8 cellular contexts compared by ENCODE assay signal in genomic region chr7:87345166-87345927, GRCh38. TPM values are rescaled to one million over a fixed set of nuclear protein-coding genes. Genes with fewer than 3 reads are reported as not detected.
DNase-seq lines count a peak whose midpoint lies in the region; ATAC-seq, FAIRE-seq and TF ChIP-seq lines count a peak whose summit lies in the region.

A gene with protein sequence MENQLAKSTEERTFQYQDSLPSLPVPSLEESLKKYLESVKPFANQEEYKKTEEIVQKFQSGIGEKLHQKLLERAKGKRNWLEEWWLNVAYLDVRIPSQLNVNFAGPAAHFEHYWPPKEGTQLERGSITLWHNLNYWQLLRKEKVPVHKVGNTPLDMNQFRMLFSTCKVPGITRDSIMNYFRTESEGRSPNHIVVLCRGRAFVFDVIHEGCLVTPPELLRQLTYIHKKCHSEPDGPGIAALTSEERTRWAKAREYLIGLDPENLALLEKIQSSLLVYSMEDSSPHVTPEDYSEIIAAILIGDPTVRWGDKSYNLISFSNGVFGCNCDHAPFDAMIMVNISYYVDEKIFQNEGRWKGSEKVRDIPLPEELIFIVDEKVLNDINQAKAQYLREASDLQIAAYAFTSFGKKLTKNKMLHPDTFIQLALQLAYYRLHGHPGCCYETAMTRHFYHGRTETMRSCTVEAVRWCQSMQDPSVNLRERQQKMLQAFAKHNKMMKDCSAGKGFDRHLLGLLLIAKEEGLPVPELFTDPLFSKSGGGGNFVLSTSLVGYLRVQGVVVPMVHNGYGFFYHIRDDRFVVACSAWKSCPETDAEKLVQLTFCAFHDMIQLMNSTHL (plus strand): TSS chr7:87345664. CDS start chr7:87349069, 3,405 bp downstream.

- H3K9me3 ChIP-seq in heart right ventricle = no peaks in the 10 kb centered on the region

- H3K4me3 Mint-ChIP-seq in type B pancreatic cell = peak within 1 kb of the TSS; percentile 97

- peak within 1 kb of the TSS; percentile 58 to 89 (median 82) for H3K27ac ChIP-seq in heart right ventricle

- peaks cover 0 to 43% (median 15%) of the 10 kb centered on the region in 9 donors for H3K36me3 ChIP-seq in heart right ventricle

- intact Hi-C loops in heart right ventricle (cut with DNase I) (loop anchor here in 2 of 10 donors (1.0 to 10.0 kb wide), 2 partner anchors 193 to 529 kb away; partner anchors contain the start of genes DBF4 (in 2 of the 2), SLC25A40 (in 2 of the 2) and DMTF1 (in 1 of the 2)), posterior cingulate gyrus (cut with DNase I) (loop anchor here (5.0 to 10.0 kb wide), 3 partner anchors 131 to 532 kb away; partner anchors contain the start of genes DBF4, DMTF1, SLC25A40 and TMEM243)

- no peaks in the 10 kb centered on the region for H3K27me3 Mint-ChIP-seq in type B pancreatic cell

- TF ChIP-seq CTCF in heart right ventricle (IDR thresholded peaks at IDR 0.05) (peak in 1 of 9 donors; percentile 9), type B pancreatic cell (conservative IDR thresholded peaks at IDR 0.05) (peak; percentile 28)

- no peaks in the 10 kb centered on the region for H3K27me3 ChIP-seq in heart right ventricle

- peaks cover 14% of the 10 kb centered on the region for H3K4me1 Mint-ChIP-seq in type B pancreatic cell (ENCODE audit: unreplicated experiment)

- 0% methylated on average over 52 to 53 of the region's 53 CpGs for WGBS in heart right ventricle, 2 donors

- peak; percentile 59; the same call in 1 of the 2 replicates for TF ChIP-seq POLR2A in GM12891 (IDR thresholded peaks at IDR 0.05; ENCODE audit: low read depth, low read length)

- H3K36me3 Mint-ChIP-seq in type B pancreatic cell = peaks cover 38% of the 10 kb centered on the region

- H3K4me1 ChIP-seq in heart right ventricle = peaks cover 0 to 35% (median 16%) of the 10 kb centered on the region in 9 donors

- H3K27ac Mint-ChIP-seq in type B pancreatic cell = peak within 1 kb of the TSS; percentile 97

- peak within 1 kb of the TSS; percentile 55 to 89 (median 74) for H3K4me3 ChIP-seq in heart right ventricle

- DNase-seq in GM12891 (ENCODE audit: insufficient read length, low spot score) = peak; percentile 83
- DNase-seq in NCI-H1417 treated with DMSO at 0.1 percent for 48 hours (lab: John Stamatoyannopoulos, UW) = peak; percentile 88
- DNase-seq in T-helper 1 cell = peak; percentile 88 to 94 (median 91)
- peak; percentile 90 for DNase-seq in amniotic epithelial cell (ENCODE audit: low read depth)
- peak; percentile 96 to 97 for DNase-seq in heart right ventricle
- DNase-seq in posterior cingulate gyrus = peak; percentile 95 to 100 (median 98)
- DNase-seq in type B pancreatic cell (ENCODE audit: extremely low spot score, unreplicated experiment) = peak; percentile 96

- peaks cover 2% of the 10 kb centered on the region for H3K9me3 Mint-ChIP-seq in type B pancreatic cell

- FAIRE-seq in GM12891 (lab: Jason Lieb, UNC) = peak; percentile 96

- peak; percentile 98 for ATAC-seq in HG02798 (IDR thresholded peaks at IDR 0.05; ENCODE audit: poor library complexity, unreplicated experiment)
- peak; percentile 100 for ATAC-seq in heart right ventricle

TF ChIP-seq in GM12891, 5 proteins besides CTCF, POLR2A, EP300 and RAD21:
- TF ChIP-seq POU2F2 (IDR thresholded peaks at IDR 0.05; ENCODE audit: low read depth, low read length) (peak; percentile 46; the same call in 1 of the 2 replicates), SPI1 (IDR thresholded peaks at IDR 0.05; ENCODE audit: low read depth, low read length) (no peak), PAX5 (IDR thresholded peaks at IDR 0.05; ENCODE audit: insufficient read depth, low read length, severe bottlenecking) (no peak), POLR2AphosphoS5 (IDR thresholded peaks at IDR 0.05; ENCODE audit: low read depth, low read length) (peak; percentile 70), TAF1 (IDR thresholded peaks at IDR 0.05; ENCODE audit: low read depth, low read length) (peak; percentile 46)

RNA-seq across cellular contexts. Expression of the gene that starts here (rescaled TPM):
- polyA plus RNA-seq in GM12891 (2012; ENCODE audit: low read depth, missing spikeins) = 7.3 TPM
- total RNA-seq in heart right ventricle (10 to 100 TPM in 1 of 10 donors, 1 to 10 TPM in 9; 4.5 to 10.6 (median 7.7) TPM), type B pancreatic cell (ENCODE audit: low replicate concordance) (19.6 and 21.9 TPM in 2 replicates)
- polyA plus RNA-seq in heart right ventricle = 1 to 10 TPM; 4.3 to 5.6 TPM

Comparison
In these comparisons a context has a peak if more than half of its experiments do, and no peak if none do; other contexts are left out.
1. Peak in every context shown above with its lines: DNase-seq, ATAC-seq, H3K4me3 ChIP-seq and H3K27ac ChIP-seq.